ENCODE assay signal across 12 cellular contexts in genomic region chr7:134083766-134084487, GRCh38. TPM values are rescaled to one million over a fixed set of nuclear protein-coding genes. Genes with fewer than 3 reads are reported as not detected.
A peak's percentile ranks its signal among the peaks of the same experiment; 100 is the strongest.
DNase-seq lines count a peak whose midpoint lies in the region; ATAC-seq and TF ChIP-seq lines count a peak whose summit lies in the region.
"Had no signal": no experiment of that assay in that cellular context is flagged by ENCODE, and none has a peak within 500 bp of the region (broad histone marks: within the 10 kb centered on the region; RNA-seq: fewer than 3 reads in every experiment).

No MANE protein-coding gene starts in this region.

- H3K27me3 ChIP-seq in right atrium auricular region (no peaks in the 10 kb centered on the region), aorta (ENCODE audit: control insufficient read depth in 1 of 2, insufficient read depth in 2 of 2, low read length in 1 of 2) (no peaks in the 10 kb centered on the region)
- H3K27me3 ChIP-seq: sigmoid colon, tibial nerve had no signal

- DNase-seq in Right ventricle myocardium superior, result no peak
- no peak for DNase-seq in right atrium auricular region (ENCODE audit: low spot score)
- DNase-seq in fibroblast of villous mesenchyme (ENCODE audit: low read depth), result peak; percentile 46
- no peak for DNase-seq in aorta
- DNase-seq in kidney glomerular epithelial cell (lab: John Stamatoyannopoulos, UW), result no peak
- DNase-seq in activated CD4-positive, alpha-beta T cell treated with anti-CD3 and anti-CD28 coated beads for 1 hour, result no peak
- DNase-seq: endodermal cell, NCI-H2081, sigmoid colon had no signal

- H3K27ac ChIP-seq in right atrium auricular region, result no peak overlapping the region
- no peak overlapping the region for H3K27ac ChIP-seq in aorta (ENCODE audit: low read depth in 1 of 2, low read length in 2 of 2)
- H3K27ac ChIP-seq: sigmoid colon had no signal

- ATAC-seq in Right ventricle myocardium superior (ENCODE audit: poor library complexity), result peak; percentile 55
- peak; percentile 79 for ATAC-seq in SK-N-SH treated with all-trans-retinoic acid at 6 μM for 48 hours
- ATAC-seq in aorta (ENCODE audit: low FRiP score), result peak; percentile 46
- ATAC-seq in HG02870 (IDR thresholded peaks at IDR 0.05; ENCODE audit: unreplicated experiment), result no peak

- H3K4me1 ChIP-seq in right atrium auricular region (no peaks in the 10 kb centered on the region), aorta (ENCODE audit: control insufficient read depth in 1 of 2, insufficient read depth in 2 of 2, low read length in 2 of 2) (no peaks in the 10 kb centered on the region)
- H3K4me1 ChIP-seq: sigmoid colon, tibial nerve had no signal

- peaks cover 0 to 10% of the 10 kb centered on the region in 2 donors for H3K9me3 ChIP-seq in right atrium auricular region
- peaks cover under 1% of the 10 kb centered on the region for H3K9me3 ChIP-seq in aorta (ENCODE audit: control insufficient read depth, low read length)
- H3K9me3 ChIP-seq: sigmoid colon had no signal

- H3K36me3 ChIP-seq in right atrium auricular region (no peaks in the 10 kb centered on the region), aorta (ENCODE audit: control insufficient read depth in 1 of 2, insufficient read depth in 2 of 2, low read length in 1 of 2) (no peaks in the 10 kb centered on the region)
- H3K36me3 ChIP-seq: sigmoid colon, tibial nerve had no signal

- WGBS in aorta, 2 donors, result 80 to 87% methylated on average over 3 of the region's 3 CpGs

- TF ChIP-seq CTCF in right atrium auricular region (IDR thresholded peaks at IDR 0.05) (no peak), fibroblast of villous mesenchyme (IDR thresholded peaks at IDR 0.05; ENCODE audit: insufficient read depth, low read depth, low read length) (no peak)

- H3K4me3 ChIP-seq in right atrium auricular region, result no peak overlapping the region
- no peak overlapping the region for H3K4me3 ChIP-seq in fibroblast of villous mesenchyme (ENCODE audit: low read depth, low read length)
- no peak overlapping the region for H3K4me3 ChIP-seq in aorta (ENCODE audit: low read length in 2 of 2)
- H3K4me3 ChIP-seq: sigmoid colon, tibial nerve had no signal

- intact Hi-C loops in Right ventricle myocardium superior (cut with DNase I) (no loop called here), aorta (cut with DNase I) (no loop called here)

TF ChIP-seq in SK-N-SH treated with all-trans-retinoic acid at 6 μM for 48 hours, 23 proteins besides CTCF, POLR2A, EP300 and RAD21:
- TF ChIP-seq POU6F1 (CRISPR knock-in tag; IDR thresholded peaks at IDR 0.05; ENCODE audit: borderline replicate concordance, low read depth), result no peak
- TF ChIP-seq ZNF8 (CRISPR knock-in tag; IDR thresholded peaks at IDR 0.05), result no peak
- no peak for TF ChIP-seq ZC3H10 (CRISPR knock-in tag; IDR thresholded peaks at IDR 0.05)
- TF ChIP-seq ZNF70 (CRISPR knock-in tag; IDR thresholded peaks at IDR 0.05), result no peak
- TF ChIP-seq PPARA (CRISPR knock-in tag; IDR thresholded peaks at IDR 0.05; ENCODE audit: borderline replicate concordance), result no peak
- no peak for TF ChIP-seq PATZ1 (CRISPR knock-in tag; IDR thresholded peaks at IDR 0.05; ENCODE audit: borderline replicate concordance)
- no peak; the same call in 1 of the 2 replicates for TF ChIP-seq ZFP30 (CRISPR knock-in tag; IDR thresholded peaks at IDR 0.05)
- no peak for TF ChIP-seq TCF4 (CRISPR knock-in tag; IDR thresholded peaks at IDR 0.05; ENCODE audit: borderline replicate concordance)
- no peak for TF ChIP-seq ZNF565 (CRISPR knock-in tag; conservative IDR thresholded peaks at IDR 0.05; ENCODE audit: low read depth)
- TF ChIP-seq ESRRG (CRISPR knock-in tag; IDR thresholded peaks at IDR 0.05), result no peak
- TF ChIP-seq CSRNP3 (CRISPR knock-in tag; IDR thresholded peaks at IDR 0.05), result no peak
- TF ChIP-seq CREB5 (CRISPR knock-in tag; IDR thresholded peaks at IDR 0.05; ENCODE audit: low read depth), result no peak

RNA-seq across cellular contexts. Expression of gene LRGUK, which starts 43.2 kb away (rescaled TPM):
- 0.16 TPM for total RNA-seq in Right ventricle myocardium superior
- under 1 TPM in 1 of 2 donors, not detected in 1; 0.11 TPM for total RNA-seq in right atrium auricular region
- 0.32 and 0.43 TPM in 2 replicates for total RNA-seq in fibroblast of villous mesenchyme
- 1 to 10 TPM in 1 of 2 donors, under 1 TPM in 1; 0.58 to 1.2 TPM for total RNA-seq in aorta
- polyA plus RNA-seq in aorta, result under 1 TPM in 1 of 2 donors, not detected in 1; 0.59 TPM
